In the genomic region with DNA sequence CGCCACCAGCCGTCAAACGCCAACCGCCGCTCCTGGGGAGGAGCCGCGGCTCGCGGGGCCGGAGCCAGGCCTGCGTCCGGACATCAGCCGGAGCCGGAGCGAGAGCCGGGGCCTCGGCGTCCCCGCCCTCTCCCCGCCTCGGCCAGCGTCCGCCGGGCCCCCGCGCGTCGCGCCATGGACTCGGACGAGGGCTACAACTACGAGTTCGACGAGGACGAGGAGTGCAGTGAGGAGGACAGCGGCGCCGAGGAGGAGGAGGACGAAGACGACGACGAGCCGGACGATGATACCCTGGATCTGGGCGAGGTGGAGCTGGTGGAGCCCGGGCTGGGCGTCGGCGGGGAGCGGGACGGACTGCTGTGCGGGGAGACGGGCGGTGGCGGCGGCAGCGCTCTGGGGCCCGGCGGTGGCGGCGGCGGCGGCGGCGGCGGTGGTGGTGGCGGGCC, we compare ENCODE assay signal across 8 cellular contexts. TPM values are rescaled to one million over a fixed set of nuclear protein-coding genes. Genes with fewer than 3 reads are reported as not detected.
A peak's percentile ranks its signal among the peaks of the same experiment; 100 is the strongest.
DNase-seq lines count a peak whose midpoint lies in the region; ATAC-seq lines count a peak whose summit lies in the region.

No MANE protein-coding gene starts in this region.

- H3K9me3 Mint-ChIP-seq in stimulated activated naive B cell treated with anti-CD40 and anti-IgM and Interleukin-4, amounts not matched to agents 10 μg/mL and 1 μg/mL and 100 μg/mL, for 72 hours = no peaks in the 10 kb centered on the region

- peak overlapping the region; percentile 100 for H3K27ac Mint-ChIP-seq in stimulated activated naive B cell treated with anti-CD40 and anti-IgM and Interleukin-4, amounts not matched to agents 10 μg/mL and 1 μg/mL and 100 μg/mL, for 72 hours

- H3K4me3 Mint-ChIP-seq in stimulated activated naive B cell treated with anti-CD40 and anti-IgM and Interleukin-4, amounts not matched to agents 10 μg/mL and 1 μg/mL and 100 μg/mL, for 72 hours = peak overlapping the region; percentile 94 to 98

- peak overlapping the region; percentile 99 for H3K27ac ChIP-seq in adipose tissue (ENCODE audit: low read depth, low read length)
- peak overlapping the region; percentile 35 for H3K27ac ChIP-seq in iPS-20b (ENCODE audit: low read length)

- H3K27me3 Mint-ChIP-seq in stimulated activated naive B cell treated with anti-CD40 and anti-IgM and Interleukin-4, amounts not matched to agents 10 μg/mL and 1 μg/mL and 100 μg/mL, for 72 hours = no peaks in the 10 kb centered on the region

- H3K36me3 Mint-ChIP-seq in stimulated activated naive B cell treated with anti-CD40 and anti-IgM and Interleukin-4, amounts not matched to agents 10 μg/mL and 1 μg/mL and 100 μg/mL, for 72 hours = peaks cover 15 to 24% of the 10 kb centered on the region in 2 donors

- H3K4me3 ChIP-seq in iPS-20b (ENCODE audit: low read length) = peak overlapping the region; percentile 92

- WGBS in adipose tissue, 3 donors = 0 to 1% (median 0%) methylated on average over 46 to 67 of the region's 67 CpGs

- H3K4me1 ChIP-seq in iPS-20b (ENCODE audit: insufficient read depth, low read length) = peaks cover 12% of the 10 kb centered on the region; the same call in 1 of the 2 replicates

- peaks cover 28% of the 10 kb centered on the region for H3K36me3 ChIP-seq in iPS-20b (ENCODE audit: insufficient read depth, low read depth, low read length)

- ATAC-seq in HG03139 (IDR thresholded peaks at IDR 0.05; ENCODE audit: unreplicated experiment) (peak; percentile 4), HG03571 (IDR thresholded peaks at IDR 0.05; ENCODE audit: unreplicated experiment) (no peak)
- peak; percentile 14 to 19 for ATAC-seq in stimulated activated naive B cell treated with anti-CD40 and anti-IgM and Interleukin-4, amounts not matched to agents 10 μg/mL and 1 μg/mL and 100 μg/mL, for 72 hours (replicated peaks)

- H3K4me1 Mint-ChIP-seq in stimulated activated naive B cell treated with anti-CD40 and anti-IgM and Interleukin-4, amounts not matched to agents 10 μg/mL and 1 μg/mL and 100 μg/mL, for 72 hours = peaks cover 10 to 37% of the 10 kb centered on the region in 2 donors

- H3K9me3 ChIP-seq in iPS-20b (ENCODE audit: insufficient read depth, low read depth, low read length) = no peaks in the 10 kb centered on the region

- peak; percentile 43 for DNase-seq in NCI-H1092 treated with DMSO at 0.1 percent for 48 hours (lab: John Stamatoyannopoulos, UW)
- DNase-seq in NCI-H1092 (lab: John Stamatoyannopoulos, UW) = no peak
- no peak for DNase-seq in stimulated activated naive B cell treated with anti-CD40 and anti-IgM and Interleukin-4, amounts not matched to agents 10 μg/mL and 1 μg/mL and 100 μg/mL, for 72 hours
- no peak for DNase-seq in D341Med (ENCODE audit: low spot score)

- peak overlapping the region; percentile 95 for H3K9ac ChIP-seq in iPS-20b (ENCODE audit: low read depth, low read length)

- H3K27me3 ChIP-seq in iPS-20b (ENCODE audit: insufficient read depth, low read length) = no peaks in the 10 kb centered on the region

RNA-seq across cellular contexts. Expression of a gene that starts 0.4 kb away (rescaled TPM):
- 10 to 100 TPM; 13.0 to 31.7 (median 25.0) TPM for polyA plus RNA-seq in adipose tissue
